In the genomic region with DNA sequence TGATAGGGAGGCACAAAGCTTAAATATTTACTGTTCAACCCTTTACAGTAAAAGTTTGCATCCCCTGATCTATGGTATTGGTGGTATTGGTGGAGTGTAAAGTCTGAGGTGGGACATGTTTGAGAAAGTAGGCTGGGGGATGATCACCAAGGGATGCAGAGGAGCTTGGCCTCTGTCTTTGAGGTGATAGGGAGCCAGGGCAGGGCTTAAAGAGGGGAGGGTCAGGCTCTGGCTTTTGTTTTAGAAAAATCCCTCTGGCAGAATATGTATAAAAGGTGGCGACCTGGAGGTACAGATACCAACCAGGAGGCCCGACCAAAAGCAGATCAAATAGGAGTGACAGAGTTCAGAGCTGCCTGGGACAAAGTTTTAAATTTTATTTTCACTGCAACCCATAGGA, we compare ENCODE assay signal across 27 cellular contexts.
"Had no signal": no experiment of that assay in that cellular context is flagged by ENCODE, and none has a peak within 500 bp of the region (broad histone marks: within the 10 kb centered on the region; RNA-seq: fewer than 3 reads in every experiment).

No MANE protein-coding gene starts in this region.

- FAIRE-seq: astrocyte, endothelial cell of umbilical vein had no signal

- H3K9me3 Mint-ChIP-seq: effector memory CD8-positive, alpha-beta T cell; natural killer cell treated with Interleukin-12 subunit alpha and Interleukin-12 subunit beta and Interleukin-15 and Interleukin-18, amount 100 ng/mL, for 72 hours had no signal

- H3K4me1 ChIP-seq: prostate gland had no signal

- H2AFZ ChIP-seq: hepatocyte had no signal

- H3K79me2 ChIP-seq: hepatocyte had no signal

- H3K4me3 Mint-ChIP-seq: activated naive CD8-positive, alpha-beta T cell treated with anti-CD3 and anti-CD28 coated beads for 36 hours; effector memory CD8-positive, alpha-beta T cell; natural killer cell treated with Interleukin-12 subunit alpha and Interleukin-12 subunit beta and Interleukin-15 and Interleukin-18, amount 100 ng/mL, for 72 hours had no signal

- H3K9me3 ChIP-seq: ovary, prostate gland, stomach, transverse colon, vagina had no signal

- H3K27me3 ChIP-seq: hepatocyte, ovary, stomach, transverse colon, vagina had no signal

- ATAC-seq: effector memory CD8-positive, alpha-beta T cell; esophagus mucosa; left ventricle myocardium superior; natural killer cell treated with Interleukin-12 subunit alpha and Interleukin-12 subunit beta and Interleukin-15 and Interleukin-18, amount 100 ng/mL, for 72 hours had no signal

- H3K36me3 Mint-ChIP-seq: natural killer cell treated with Interleukin-12 subunit alpha and Interleukin-12 subunit beta and Interleukin-15 and Interleukin-18, amount 100 ng/mL, for 72 hours had no signal

- H3K27me3 Mint-ChIP-seq: effector memory CD8-positive, alpha-beta T cell; natural killer cell treated with Interleukin-12 subunit alpha and Interleukin-12 subunit beta and Interleukin-15 and Interleukin-18, amount 100 ng/mL, for 72 hours had no signal

- H3K27ac ChIP-seq: hepatocyte, ovary, prostate gland, stomach, transverse colon, vagina had no signal

- H3K4me3 ChIP-seq: hepatocyte, ovary, prostate gland, stomach, transverse colon, vagina had no signal

- H3K36me3 ChIP-seq: ovary, prostate gland, transverse colon had no signal

- DNase-seq: activated CD4-positive, alpha-beta T cell treated with anti-CD3 and anti-CD28 coated beads for 4 hours; activated CD4-positive, alpha-beta T cell treated with anti-CD3 and anti-CD28 coated beads, Interleukin-2, amount 50 U/mL, for 48 hours; activated CD4-positive, CD25-positive, alpha-beta regulatory T cell; activated CD8-positive, alpha-beta memory T cell treated with anti-CD3 and anti-CD28 coated beads, Interleukin-2, amount 50 U/mL, for 48 hours; activated naive CD4-positive, alpha-beta T cell treated with Interleukin-2 at 50 U/mL for 16 hours; activated naive CD8-positive, alpha-beta T cell treated with anti-CD3 and anti-CD28 coated beads for 36 hours; activated T-cell treated with anti-CD3 and anti-CD28 coated beads, Interleukin-2, amount 50 U/mL, for 48 hours; central memory CD4-positive, alpha-beta T cell; effector memory CD8-positive, alpha-beta T cell; foreskin melanocyte; glutamatergic neuron; kidney glomerular epithelial cell; left ventricle myocardium superior; mammary epithelial cell; midbrain; ovary; stimulated activated CD4-positive, alpha-beta T cell treated with anti-CD3 and anti-CD28 coated beads, Interleukin-4, amount 100 ng/mL, for 24 hours; stomach; T-helper 9 cell; transverse colon had no signal

- H3K4me2 ChIP-seq: hepatocyte had no signal

- H3K27ac Mint-ChIP-seq: activated naive CD8-positive, alpha-beta T cell treated with anti-CD3 and anti-CD28 coated beads for 36 hours; effector memory CD8-positive, alpha-beta T cell had no signal
